9 cellular contexts compared by ENCODE assay signal in genomic region chr2:8003462-8004075, GRCh38.
DNase-seq lines count a peak whose midpoint lies in the region; ATAC-seq and TF ChIP-seq lines count a peak whose summit lies in the region.
"Had no signal": no experiment of that assay in that cellular context is flagged by ENCODE, and none has a peak within 500 bp of the region (broad histone marks: within the 10 kb centered on the region; RNA-seq: fewer than 3 reads in every experiment).

No MANE protein-coding gene starts in this region.

- H3K9ac ChIP-seq in smooth muscle cell (ENCODE audit: low read depth) = peak overlapping the region; percentile 87

- H4K20me1 ChIP-seq in smooth muscle cell (ENCODE audit: low read depth) = no peaks in the 10 kb centered on the region

- intact Hi-C loops in left ventricle myocardium inferior (cut with micrococcal nuclease) = no loop called here

- H3K9me3 ChIP-seq in left ventricle myocardium inferior (replicated peaks) (no peaks in the 10 kb centered on the region), smooth muscle cell (replicated peaks; ENCODE audit: low read depth) (no peaks in the 10 kb centered on the region)

- H3K4me3 ChIP-seq in left ventricle myocardium inferior (peak overlapping the region; percentile 27), smooth muscle cell (peak overlapping the region; percentile 25)

- H3K79me2 ChIP-seq in smooth muscle cell (ENCODE audit: low read depth) = no peaks in the 10 kb centered on the region

- peak; percentile 95 for ATAC-seq in SK-N-SH treated with all-trans-retinoic acid at 6 μM for 48 hours

- DNase-seq in GM03348 (ENCODE audit: low spot score) = peak; percentile 90
- DNase-seq in left ventricle myocardium inferior = peak; percentile 65
- DNase-seq in smooth muscle cell (lab: John Stamatoyannopoulos, UW; ENCODE audit: unreplicated experiment) = peak; percentile 4
- DNase-seq in stimulated activated CD4-positive, alpha-beta T cell treated with anti-CD3 and anti-CD28 coated beads, Interleukin-4, amount 100 ng/mL, for 24 hours = no peak
- DNase-seq in occipital lobe (lab: John Stamatoyannopoulos, UW) = no peak
- DNase-seq in globus pallidus (ENCODE audit: low spot score) = no peak
- DNase-seq in NCI-H2029 (lab: John Stamatoyannopoulos, UW) = no peak
- DNase-seq: retina had no signal

- no peak for TF ChIP-seq CTCF in left ventricle myocardium inferior (IDR thresholded peaks at IDR 0.05; ENCODE audit: borderline replicate concordance)
- TF ChIP-seq CTCF in smooth muscle cell (IDR thresholded peaks at IDR 0.05; ENCODE audit: borderline replicate concordance, insufficient read depth, poor library complexity, severe bottlenecking) = no peak

- H3K4me2 ChIP-seq in smooth muscle cell = peak overlapping the region; percentile 76

- H3K27me3 ChIP-seq in left ventricle myocardium inferior (ENCODE audit: low read depth) (no peaks in the 10 kb centered on the region), smooth muscle cell (ENCODE audit: low read depth) (no peaks in the 10 kb centered on the region)

- H3F3A ChIP-seq in smooth muscle cell (ENCODE audit: low read depth) = peaks cover 10% of the 10 kb centered on the region

- H3K27ac ChIP-seq in left ventricle myocardium inferior (replicated peaks) = peak overlapping the region; percentile 90
- H3K27ac ChIP-seq in smooth muscle cell (ENCODE audit: low read depth) = peak overlapping the region; percentile 96

- H3K4me1 ChIP-seq in left ventricle myocardium inferior = peaks cover 22% of the 10 kb centered on the region
- peaks cover 2% of the 10 kb centered on the region for H3K4me1 ChIP-seq in smooth muscle cell (ENCODE audit: low read depth)

- 51% methylated on average over 13 of the region's 13 CpGs for WGBS in smooth muscle cell (ENCODE audit: low lambda C conversion rate)

- H3K36me3 ChIP-seq in left ventricle myocardium inferior (no peaks in the 10 kb centered on the region), smooth muscle cell (ENCODE audit: low read depth) (no peaks in the 10 kb centered on the region)

- no peak overlapping the region for H2AFZ ChIP-seq in smooth muscle cell (ENCODE audit: low read depth)

TF ChIP-seq in SK-N-SH treated with all-trans-retinoic acid at 6 μM for 48 hours, 23 proteins besides CTCF, POLR2A, EP300 and RAD21:
- TF ChIP-seq ZNF565 (CRISPR knock-in tag; conservative IDR thresholded peaks at IDR 0.05; ENCODE audit: low read depth) = no peak
- peak; percentile 51; the same call in 1 of the 2 replicates for TF ChIP-seq GLIS3 (CRISPR knock-in tag; IDR thresholded peaks at IDR 0.05)
- TF ChIP-seq TCF4 (CRISPR knock-in tag; IDR thresholded peaks at IDR 0.05; ENCODE audit: borderline replicate concordance) = peak; percentile 97
- TF ChIP-seq ZNF8 (CRISPR knock-in tag; IDR thresholded peaks at IDR 0.05) = no peak
- TF ChIP-seq CREB5 (CRISPR knock-in tag; IDR thresholded peaks at IDR 0.05; ENCODE audit: low read depth) = peak; percentile 29
- TF ChIP-seq ESRRG (CRISPR knock-in tag; IDR thresholded peaks at IDR 0.05) = no peak
- TF ChIP-seq TSHZ2 (CRISPR knock-in tag; IDR thresholded peaks at IDR 0.05) = peak; percentile 92
- TF ChIP-seq SNAI2 (CRISPR knock-in tag; IDR thresholded peaks at IDR 0.05) = peak; percentile 38; the same call in 1 of the 2 replicates
- no peak; the same call in 1 of the 2 replicates for TF ChIP-seq ISL1 (CRISPR knock-in tag; IDR thresholded peaks at IDR 0.05)
- TF ChIP-seq POU6F1 (CRISPR knock-in tag; IDR thresholded peaks at IDR 0.05; ENCODE audit: borderline replicate concordance, low read depth) = no peak
- no peak for TF ChIP-seq ZFP30 (CRISPR knock-in tag; IDR thresholded peaks at IDR 0.05)
- TF ChIP-seq PATZ1 (CRISPR knock-in tag; IDR thresholded peaks at IDR 0.05; ENCODE audit: borderline replicate concordance) = peak; percentile 33; the same call in 1 of the 2 replicates
- no peak for TF ChIP-seq ZNF70 (CRISPR knock-in tag; IDR thresholded peaks at IDR 0.05)
- TF ChIP-seq ZFP3 (CRISPR knock-in tag; IDR thresholded peaks at IDR 0.05) = peak; percentile 74; the same call in 1 of the 2 replicates

Comparison
In these comparisons a context has a peak if more than half of its experiments do, and no peak if none do; other contexts are left out.
1. DNase-seq: peak in GM03348 (single experiment), left ventricle myocardium inferior (single experiment) and smooth muscle cell (single experiment); none in stimulated activated CD4-positive, alpha-beta T cell treated with anti-CD3 and anti-CD28 coated beads, Interleukin-4, amount 100 ng/mL, for 24 hours (single experiment), occipital lobe (single experiment), globus pallidus (single experiment) and NCI-H2029 (single experiment).